Comparison of ENCODE assay signal across 1 cellular context in the genomic region with DNA sequence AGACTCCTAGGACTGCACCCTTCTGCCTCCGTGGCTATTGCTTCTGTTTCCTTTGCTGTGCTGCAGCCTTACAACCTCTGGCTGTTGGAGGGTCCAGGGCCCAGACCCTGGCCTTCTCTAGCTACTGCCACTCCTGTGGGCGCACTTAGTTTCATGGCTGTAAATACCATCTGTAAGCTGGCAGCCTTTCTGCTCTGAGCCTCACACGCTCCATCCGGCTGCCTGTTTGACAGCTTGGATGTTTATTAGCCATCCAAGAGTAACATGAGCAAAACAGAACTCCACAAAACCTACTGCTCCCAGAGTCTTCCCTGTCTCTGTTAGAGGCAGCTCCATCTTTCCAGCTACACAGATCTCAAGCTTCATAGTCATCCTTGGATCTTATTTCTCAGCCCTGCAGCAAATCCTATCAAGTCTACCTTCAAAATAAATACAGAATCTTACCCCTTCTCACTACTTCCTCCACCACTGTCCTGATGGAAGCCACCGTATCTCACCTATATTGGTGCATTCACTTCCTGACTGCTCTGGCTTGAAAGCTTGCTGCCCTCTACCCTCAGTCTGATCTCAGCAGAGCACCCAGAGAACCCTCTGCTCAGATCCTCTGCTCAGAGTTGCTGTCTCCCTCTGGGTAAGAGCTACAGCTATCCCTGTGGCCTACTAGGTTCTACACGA.
TF ChIP-seq lines count a peak whose summit lies in the region.

No MANE protein-coding gene starts in this region.

TF ChIP-seq in HepG2, 621 proteins besides CTCF, POLR2A, EP300 and RAD21:
- TF ChIP-seq YEATS4 (CRISPR knock-in tag; IDR thresholded peaks at IDR 0.05; ENCODE audit: borderline replicate concordance) (0 out of 2 replicates have a peak, but pooled peaks have one; percentile 30), SMAD1 (CRISPR knock-in tag; IDR thresholded peaks at IDR 0.05; ENCODE audit: borderline replicate concordance, low read depth) (no peak), ZNF557 (CRISPR knock-in tag; IDR thresholded peaks at IDR 0.05) (no peak), BORCS8-MEF2B (CRISPR knock-in tag; IDR thresholded peaks at IDR 0.05) (no peak), SMARCC2 (IDR thresholded peaks at IDR 0.05) (no peak), MIER3 (CRISPR knock-in tag; IDR thresholded peaks at IDR 0.05; ENCODE audit: borderline replicate concordance) (no peak), SNAPC2 (CRISPR knock-in tag; IDR thresholded peaks at IDR 0.05) (0 out of 2 replicates have a peak, but pooled peaks have one; percentile 14), ZNF772 (CRISPR knock-in tag; IDR thresholded peaks at IDR 0.05) (no peak), ATRX (CRISPR knock-in tag; IDR thresholded peaks at IDR 0.05; ENCODE audit: borderline replicate concordance) (0 out of 2 replicates have a peak, but pooled peaks have one; percentile 51), XBP1 (CRISPR knock-in tag; IDR thresholded peaks at IDR 0.05) (no peak)
- TF ChIP-seq, protein P1, sequence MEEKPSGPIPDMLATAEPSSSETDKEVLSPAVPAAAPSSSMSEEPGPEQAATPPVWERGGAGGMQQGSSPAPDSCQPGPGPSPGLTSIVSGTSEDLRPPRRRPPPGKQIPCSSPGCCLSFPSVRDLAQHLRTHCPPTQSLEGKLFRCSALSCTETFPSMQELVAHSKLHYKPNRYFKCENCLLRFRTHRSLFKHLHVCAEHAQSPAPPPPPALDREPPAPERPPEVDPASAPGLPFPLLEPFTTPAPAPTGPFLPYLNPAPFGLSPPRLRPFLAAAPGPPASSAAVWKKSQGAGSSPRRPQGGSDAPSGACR (CRISPR knock-in tag; IDR thresholded peaks at IDR 0.05): no peak
- TF ChIP-seq, protein P2, sequence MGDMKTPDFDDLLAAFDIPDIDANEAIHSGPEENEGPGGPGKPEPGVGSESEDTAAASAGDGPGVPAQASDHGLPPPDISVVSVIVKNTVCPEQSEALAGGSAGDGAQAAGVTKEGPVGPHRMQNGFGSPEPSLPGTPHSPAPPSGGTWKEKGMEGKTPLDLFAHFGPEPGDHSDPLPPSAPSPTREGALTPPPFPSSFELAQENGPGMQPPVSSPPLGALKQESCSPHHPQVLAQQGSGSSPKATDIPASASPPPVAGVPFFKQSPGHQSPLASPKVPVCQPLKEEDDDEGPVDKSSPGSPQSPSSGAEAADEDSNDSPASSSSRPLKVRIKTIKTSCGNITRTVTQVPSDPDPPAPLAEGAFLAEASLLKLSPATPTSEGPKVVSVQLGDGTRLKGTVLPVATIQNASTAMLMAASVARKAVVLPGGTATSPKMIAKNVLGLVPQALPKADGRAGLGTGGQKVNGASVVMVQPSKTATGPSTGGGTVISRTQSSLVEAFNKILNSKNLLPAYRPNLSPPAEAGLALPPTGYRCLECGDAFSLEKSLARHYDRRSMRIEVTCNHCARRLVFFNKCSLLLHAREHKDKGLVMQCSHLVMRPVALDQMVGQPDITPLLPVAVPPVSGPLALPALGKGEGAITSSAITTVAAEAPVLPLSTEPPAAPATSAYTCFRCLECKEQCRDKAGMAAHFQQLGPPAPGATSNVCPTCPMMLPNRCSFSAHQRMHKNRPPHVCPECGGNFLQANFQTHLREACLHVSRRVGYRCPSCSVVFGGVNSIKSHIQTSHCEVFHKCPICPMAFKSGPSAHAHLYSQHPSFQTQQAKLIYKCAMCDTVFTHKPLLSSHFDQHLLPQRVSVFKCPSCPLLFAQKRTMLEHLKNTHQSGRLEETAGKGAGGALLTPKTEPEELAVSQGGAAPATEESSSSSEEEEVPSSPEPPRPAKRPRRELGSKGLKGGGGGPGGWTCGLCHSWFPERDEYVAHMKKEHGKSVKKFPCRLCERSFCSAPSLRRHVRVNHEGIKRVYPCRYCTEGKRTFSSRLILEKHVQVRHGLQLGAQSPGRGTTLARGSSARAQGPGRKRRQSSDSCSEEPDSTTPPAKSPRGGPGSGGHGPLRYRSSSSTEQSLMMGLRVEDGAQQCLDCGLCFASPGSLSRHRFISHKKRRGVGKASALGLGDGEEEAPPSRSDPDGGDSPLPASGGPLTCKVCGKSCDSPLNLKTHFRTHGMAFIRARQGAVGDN (CRISPR knock-in tag; IDR thresholded peaks at IDR 0.05): peak; percentile 45
- TF ChIP-seq, protein P3, sequence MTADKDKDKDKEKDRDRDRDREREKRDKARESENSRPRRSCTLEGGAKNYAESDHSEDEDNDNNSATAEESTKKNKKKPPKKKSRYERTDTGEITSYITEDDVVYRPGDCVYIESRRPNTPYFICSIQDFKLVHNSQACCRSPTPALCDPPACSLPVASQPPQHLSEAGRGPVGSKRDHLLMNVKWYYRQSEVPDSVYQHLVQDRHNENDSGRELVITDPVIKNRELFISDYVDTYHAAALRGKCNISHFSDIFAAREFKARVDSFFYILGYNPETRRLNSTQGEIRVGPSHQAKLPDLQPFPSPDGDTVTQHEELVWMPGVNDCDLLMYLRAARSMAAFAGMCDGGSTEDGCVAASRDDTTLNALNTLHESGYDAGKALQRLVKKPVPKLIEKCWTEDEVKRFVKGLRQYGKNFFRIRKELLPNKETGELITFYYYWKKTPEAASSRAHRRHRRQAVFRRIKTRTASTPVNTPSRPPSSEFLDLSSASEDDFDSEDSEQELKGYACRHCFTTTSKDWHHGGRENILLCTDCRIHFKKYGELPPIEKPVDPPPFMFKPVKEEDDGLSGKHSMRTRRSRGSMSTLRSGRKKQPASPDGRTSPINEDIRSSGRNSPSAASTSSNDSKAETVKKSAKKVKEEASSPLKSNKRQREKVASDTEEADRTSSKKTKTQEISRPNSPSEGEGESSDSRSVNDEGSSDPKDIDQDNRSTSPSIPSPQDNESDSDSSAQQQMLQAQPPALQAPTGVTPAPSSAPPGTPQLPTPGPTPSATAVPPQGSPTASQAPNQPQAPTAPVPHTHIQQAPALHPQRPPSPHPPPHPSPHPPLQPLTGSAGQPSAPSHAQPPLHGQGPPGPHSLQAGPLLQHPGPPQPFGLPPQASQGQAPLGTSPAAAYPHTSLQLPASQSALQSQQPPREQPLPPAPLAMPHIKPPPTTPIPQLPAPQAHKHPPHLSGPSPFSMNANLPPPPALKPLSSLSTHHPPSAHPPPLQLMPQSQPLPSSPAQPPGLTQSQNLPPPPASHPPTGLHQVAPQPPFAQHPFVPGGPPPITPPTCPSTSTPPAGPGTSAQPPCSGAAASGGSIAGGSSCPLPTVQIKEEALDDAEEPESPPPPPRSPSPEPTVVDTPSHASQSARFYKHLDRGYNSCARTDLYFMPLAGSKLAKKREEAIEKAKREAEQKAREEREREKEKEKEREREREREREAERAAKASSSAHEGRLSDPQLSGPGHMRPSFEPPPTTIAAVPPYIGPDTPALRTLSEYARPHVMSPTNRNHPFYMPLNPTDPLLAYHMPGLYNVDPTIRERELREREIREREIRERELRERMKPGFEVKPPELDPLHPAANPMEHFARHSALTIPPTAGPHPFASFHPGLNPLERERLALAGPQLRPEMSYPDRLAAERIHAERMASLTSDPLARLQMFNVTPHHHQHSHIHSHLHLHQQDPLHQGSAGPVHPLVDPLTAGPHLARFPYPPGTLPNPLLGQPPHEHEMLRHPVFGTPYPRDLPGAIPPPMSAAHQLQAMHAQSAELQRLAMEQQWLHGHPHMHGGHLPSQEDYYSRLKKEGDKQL (CRISPR knock-in tag; IDR thresholded peaks at IDR 0.05; ENCODE audit: low read depth): no peak
- TF ChIP-seq, protein P4, sequence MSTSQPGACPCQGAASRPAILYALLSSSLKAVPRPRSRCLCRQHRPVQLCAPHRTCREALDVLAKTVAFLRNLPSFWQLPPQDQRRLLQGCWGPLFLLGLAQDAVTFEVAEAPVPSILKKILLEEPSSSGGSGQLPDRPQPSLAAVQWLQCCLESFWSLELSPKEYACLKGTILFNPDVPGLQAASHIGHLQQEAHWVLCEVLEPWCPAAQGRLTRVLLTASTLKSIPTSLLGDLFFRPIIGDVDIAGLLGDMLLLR (CRISPR knock-in tag; IDR thresholded peaks at IDR 0.05): no peak
- TF ChIP-seq, protein P5, sequence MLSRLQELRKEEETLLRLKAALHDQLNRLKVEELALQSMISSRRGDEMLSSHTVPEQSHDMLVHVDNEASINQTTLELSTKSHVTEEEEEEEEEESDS (CRISPR knock-in tag; IDR thresholded peaks at IDR 0.05; ENCODE audit: borderline replicate concordance): no peak
